In genomic region chr1:204885288-204885711, GRCh38 we compare ENCODE assay signal across 13 cellular contexts. TPM values are rescaled to one million over a fixed set of nuclear protein-coding genes. Genes with fewer than 3 reads are reported as not detected.
DNase-seq lines count a peak whose midpoint lies in the region; ATAC-seq, FAIRE-seq and TF ChIP-seq lines count a peak whose summit lies in the region.
"Had no signal": no experiment of that assay in that cellular context is flagged by ENCODE, and none has a peak within 500 bp of the region (broad histone marks: within the 10 kb centered on the region; RNA-seq: fewer than 3 reads in every experiment).

No MANE protein-coding gene starts in this region.

- H2BK120ac ChIP-seq in mesendoderm (ENCODE audit: low read depth, low read length), result no peak overlapping the region

- peak overlapping the region; percentile 55 for H2AFZ ChIP-seq in ACC112 (ENCODE audit: low read length, unreplicated experiment)

- peaks cover 3% of the 10 kb centered on the region for H3K79me1 ChIP-seq in mesendoderm (ENCODE audit: low read length)

- H3K79me2 ChIP-seq in ACC112 (ENCODE audit: control insufficient read depth, insufficient read depth, low read length, unreplicated experiment) (peaks cover 3% of the 10 kb centered on the region), mesendoderm (ENCODE audit: control insufficient read depth, insufficient read depth, low read length) (no peaks in the 10 kb centered on the region)

- H3K36me3 Mint-ChIP-seq in activated CD4-positive, alpha-beta T cell treated with anti-CD3 and anti-CD28 coated beads, Interleukin-2, amount 10 ng/mL, durations not matched to agents 24 days and 14 days (ENCODE audit: low read depth), result no peaks in the 10 kb centered on the region
- H3K36me3 Mint-ChIP-seq: WTC11 had no signal

- H3K4me1 ChIP-seq in ACC112 (ENCODE audit: control insufficient read depth, insufficient read depth, low read length, unreplicated experiment) (peaks cover 40% of the 10 kb centered on the region), pancreas (peaks cover 0 to 3% (median 0%) of the 10 kb centered on the region in 3 donors), mesendoderm (ENCODE audit: control insufficient read depth, low read depth, low read length) (peaks cover 8% of the 10 kb centered on the region)

- H3K9me3 ChIP-seq in SK-N-MC (ENCODE audit: low read depth, low read length) (no peaks in the 10 kb centered on the region), pancreas (no peaks in the 10 kb centered on the region)
- H3K9me3 ChIP-seq: neutrophil had no signal

- H3K4me1 Mint-ChIP-seq in activated CD4-positive, alpha-beta T cell treated with anti-CD3 and anti-CD28 coated beads, Interleukin-2, amount 10 ng/mL, durations not matched to agents 24 days and 14 days, result no peaks in the 10 kb centered on the region

- ATAC-seq in pancreas, result peak in 3 of 4 donors; percentile 23 to 55 (median 36)
- ATAC-seq: WTC11 had no signal

- H3K18ac ChIP-seq in mesendoderm (ENCODE audit: low read length), result no peak overlapping the region

- no peak overlapping the region for H3K27ac Mint-ChIP-seq in activated CD4-positive, alpha-beta T cell treated with anti-CD3 and anti-CD28 coated beads, Interleukin-2, amount 10 ng/mL, durations not matched to agents 24 days and 14 days
- H3K27ac Mint-ChIP-seq: activated T-helper 2 cell treated with anti-CD3 and anti-CD28 coated beads, Interferon-gamma antibody, Interleukin-2, Interleukin-4, amounts not matched to agents 10 μg/mL and 5 μg/mL and 100 μg/mL, durations not matched to agents 14 hours and 24 hours and 36 hours; WTC11 had no signal

- no peak for FAIRE-seq in pancreas (lab: Jason Lieb, UNC)

- H3K36me3 ChIP-seq in ACC112 (ENCODE audit: insufficient read depth, low read length) (no peaks in the 10 kb centered on the region), SK-N-MC (ENCODE audit: insufficient read depth, low read length) (no peaks in the 10 kb centered on the region), pancreas (no peaks in the 10 kb centered on the region), mesendoderm (ENCODE audit: control insufficient read depth, insufficient read depth, low read length) (no peaks in the 10 kb centered on the region)
- H3K36me3 ChIP-seq: neutrophil had no signal

- H4K5ac ChIP-seq in mesendoderm (ENCODE audit: low read length), result no peak overlapping the region

- 21 to 24% methylated on average over 4 of the region's 4 CpGs for WGBS in pancreas, 2 donors
- WGBS in mesendoderm (ENCODE audit: extremely low coverage, insufficient coverage, low lambda C conversion rate), result no CpG with 5 or more reads among the region's 4 CpGs

- no peak overlapping the region for H3K23ac ChIP-seq in mesendoderm (ENCODE audit: low read length)

- no peak overlapping the region for H2AK5ac ChIP-seq in mesendoderm (ENCODE audit: low read length)

- DNase-seq in SK-N-MC (ENCODE audit: low read depth, low spot score), result no peak
- peak in 40 of 42 donors; percentile 49 to 91 (median 76) for DNase-seq in head of caudate nucleus
- peak in 1 of 6 donors; percentile 14 for DNase-seq in pancreas
- no peak for DNase-seq in LoVo (ENCODE audit: low spot score)
- no peak for DNase-seq in NCI-H1694 treated with DMSO at 0.1 percent for 48 hours (lab: John Stamatoyannopoulos, UW)
- no peak for DNase-seq in activated CD4-positive, alpha-beta T cell treated with anti-CD3 and anti-CD28 coated beads, Interleukin-2, amount 10 ng/mL, durations not matched to agents 24 days and 14 days
- DNase-seq in mesendoderm, result no peak
- DNase-seq: AML-193, KG1 had no signal

- H3K4me3 ChIP-seq in ACC112 (ENCODE audit: low read depth, low read length) (peak overlapping the region; percentile 74), SK-N-MC (peak overlapping the region; percentile 64), pancreas (no peak overlapping the region), mesendoderm (ENCODE audit: low read length) (no peak overlapping the region)

- H3K9me3 Mint-ChIP-seq in activated CD4-positive, alpha-beta T cell treated with anti-CD3 and anti-CD28 coated beads, Interleukin-2, amount 10 ng/mL, durations not matched to agents 24 days and 14 days, result no peaks in the 10 kb centered on the region
- H3K9me3 Mint-ChIP-seq: activated T-helper 2 cell treated with anti-CD3 and anti-CD28 coated beads, Interferon-gamma antibody, Interleukin-2, Interleukin-4, amounts not matched to agents 10 μg/mL and 5 μg/mL and 100 μg/mL, durations not matched to agents 14 hours and 24 hours and 36 hours; WTC11 had no signal

- no peak overlapping the region for H3K9ac ChIP-seq in SK-N-MC (ENCODE audit: insufficient read length)
- H3K9ac ChIP-seq in mesendoderm (ENCODE audit: low read length), result no peak overlapping the region

- H2BK15ac ChIP-seq in mesendoderm (replicated peaks; ENCODE audit: low read depth), result no peak overlapping the region

- TF ChIP-seq CTCF in pancreas (IDR thresholded peaks at IDR 0.05), result no peak

- H3K56ac ChIP-seq in mesendoderm (ENCODE audit: low read length), result no peak overlapping the region

- H3K27me3 Mint-ChIP-seq in activated CD4-positive, alpha-beta T cell treated with anti-CD3 and anti-CD28 coated beads, Interleukin-2, amount 10 ng/mL, durations not matched to agents 24 days and 14 days, result peaks cover 20% of the 10 kb centered on the region

- no peak overlapping the region for H2BK5ac ChIP-seq in mesendoderm (ENCODE audit: low read length)

- H4K8ac ChIP-seq in mesendoderm (ENCODE audit: low read depth, low read length), result no peak overlapping the region

- intact Hi-C loops in head of caudate nucleus (cut with DNase I) (no loop called here), pancreas (cut with DNase I) (no loop called here)
- intact Hi-C loops in activated CD4-positive, alpha-beta T cell treated with anti-CD3 and anti-CD28 coated beads, Interleukin-2, amount 10 ng/mL, durations not matched to agents 24 days and 14 days (cut with micrococcal nuclease), result no loop called here

- H3K27me3 ChIP-seq in ACC112 (ENCODE audit: insufficient read depth, low read length) (no peaks in the 10 kb centered on the region), pancreas (no peaks in the 10 kb centered on the region), mesendoderm (ENCODE audit: insufficient read depth, low read length, poor library complexity) (no peaks in the 10 kb centered on the region)

- H3K4me3 Mint-ChIP-seq in activated CD4-positive, alpha-beta T cell treated with anti-CD3 and anti-CD28 coated beads, Interleukin-2, amount 10 ng/mL, durations not matched to agents 24 days and 14 days, result no peak overlapping the region
- H3K4me3 Mint-ChIP-seq: WTC11 had no signal

- no peak overlapping the region for H3K4me2 ChIP-seq in mesendoderm (ENCODE audit: low read length)

- H3K27ac ChIP-seq in ACC112 (ENCODE audit: low read depth, low read length), result peak overlapping the region; percentile 85
- no peak overlapping the region for H3K27ac ChIP-seq in SK-N-MC
- H3K27ac ChIP-seq in pancreas, result peak overlapping the region in 1 of 4 donors; percentile 28
- H3K27ac ChIP-seq in mesendoderm (ENCODE audit: low read depth, low read length), result no peak overlapping the region
- H3K27ac ChIP-seq: neutrophil had no signal

- no peak overlapping the region for H3K4ac ChIP-seq in mesendoderm (ENCODE audit: low read depth, low read length)

RNA-seq across cellular contexts. Expression of gene NFASC, which starts 14.6 kb away (rescaled TPM):
- 1 to 10 TPM; 3.3 to 8.0 (median 5.3) TPM for total RNA-seq in pancreas
- polyA plus RNA-seq in pancreas, result 10 to 100 TPM in 1 of 2 donors, 1 to 10 TPM in 1; 7.4 to 12.7 TPM
- total RNA-seq in activated CD4-positive, alpha-beta T cell treated with anti-CD3 and anti-CD28 coated beads, Interleukin-2, amount 10 ng/mL, durations not matched to agents 24 days and 14 days, result 0.17 and 0.21 TPM in 2 replicates
- 15.8 TPM for polyA plus RNA-seq in mesendoderm (2013, experiment 1 of 2)
- polyA plus RNA-seq in mesendoderm (2013, experiment 2 of 2), result 16.6 TPM

Comparison
In these comparisons a context has a peak if more than half of its experiments do, and no peak if none do; other contexts are left out.
1. H3K4me3 ChIP-seq: peak in ACC112 (single experiment) and SK-N-MC (single experiment); none in pancreas (0 of 4) and mesendoderm (single experiment).
2. DNase-seq: peak in head of caudate nucleus (40 of 42); none in SK-N-MC (single experiment), LoVo (single experiment), NCI-H1694 treated with DMSO at 0.1 percent for 48 hours (single experiment), activated CD4-positive, alpha-beta T cell treated with anti-CD3 and anti-CD28 coated beads, Interleukin-2, amount 10 ng/mL, durations not matched to agents 24 days and 14 days (single experiment) and mesendoderm (single experiment).